Comparison of ENCODE assay signal across 13 cellular contexts in the genomic region with DNA sequence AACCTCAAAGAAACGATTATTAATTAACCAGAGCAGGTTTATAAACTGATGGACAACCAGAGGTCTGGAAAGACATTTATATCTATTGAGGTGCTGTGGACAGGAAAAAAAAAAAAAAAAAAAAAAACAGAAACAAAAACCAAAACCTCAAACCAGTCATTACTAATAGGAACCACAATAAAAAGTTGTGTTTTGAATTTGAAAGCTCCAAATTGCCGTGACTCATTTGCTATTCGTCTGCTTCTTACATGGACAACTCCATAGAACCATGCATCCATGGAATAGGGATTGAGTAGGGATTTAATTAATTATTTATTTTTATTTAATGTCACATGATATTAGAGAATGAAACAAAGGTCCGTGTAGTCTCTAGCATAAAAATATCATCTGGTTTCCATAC.
DNase-seq lines count a peak whose midpoint lies in the region; ATAC-seq, FAIRE-seq and TF ChIP-seq lines count a peak whose summit lies in the region.
"Had no signal": no experiment of that assay in that cellular context is flagged by ENCODE, and none has a peak within 500 bp of the region (broad histone marks: within the 10 kb centered on the region; RNA-seq: fewer than 3 reads in every experiment).

No MANE protein-coding gene starts in this region.

- intact Hi-C loops in OCI-LY7 (cut with micrococcal nuclease; ENCODE audit: unreplicated experiment) = loop anchor here (10.0 kb wide), 1 partner anchor 121 kb away; no protein-coding TSS in a partner anchor

- H3K4me3 ChIP-seq in AG09309 (ENCODE audit: control insufficient read depth, low read depth, low read length) (no peak overlapping the region), OCI-LY7 (ENCODE audit: low read depth, low read length, poor library complexity, severe bottlenecking) (no peak overlapping the region), fibroblast of villous mesenchyme (ENCODE audit: low read depth, low read length) (no peak overlapping the region)
- H3K4me3 ChIP-seq: gastroesophageal sphincter had no signal

- POLR2A ChIA-PET in OCI-LY7 (lab: Charles Lee) = interaction anchor here (0.6 to 1.5 kb wide), 7 partner anchors 10 to 110 kb away, joined by 3 to 5 read pairs (median 3); no protein-coding TSS in a partner anchor

- BruUV-seq in OCI-LY7 (replicated peaks; lab: Mats Ljungman, UMichigan) = no TSS peak

- H3K27ac ChIP-seq in OCI-LY7 (ENCODE audit: low read depth, low read length, poor library complexity, severe bottlenecking) = no peak overlapping the region
- H3K27ac ChIP-seq: gastroesophageal sphincter had no signal

- H3K9me3 ChIP-seq in OCI-LY7 (ENCODE audit: low read length) = peaks cover 18% of the 10 kb centered on the region

- TF ChIP-seq CTCF in AG09309 (IDR thresholded peaks at IDR 0.05; ENCODE audit: control insufficient read depth, insufficient read depth, low read depth, low read length, missing control alignments) (no peak), OCI-LY7 (conservative IDR thresholded peaks at IDR 0.05; ENCODE audit: low read length) (no peak), fibroblast of villous mesenchyme (IDR thresholded peaks at IDR 0.05; ENCODE audit: insufficient read depth, low read depth, low read length) (no peak)

- H3K4me2 ChIP-seq in OCI-LY7 (ENCODE audit: low read length) = no peak overlapping the region

- H3K4me1 ChIP-seq in OCI-LY7 (ENCODE audit: insufficient read depth, low read length, poor library complexity, severe bottlenecking) = peaks cover 30% of the 10 kb centered on the region
- H3K4me1 ChIP-seq: gastroesophageal sphincter had no signal

- no peaks in the 10 kb centered on the region; the same call in 1 of the 2 replicates for H3K36me3 ChIP-seq in OCI-LY7 (ENCODE audit: insufficient read depth, low read length)
- H3K36me3 ChIP-seq: gastroesophageal sphincter had no signal

- ATAC-seq in HG03521 (IDR thresholded peaks at IDR 0.05; ENCODE audit: unreplicated experiment) = no peak
- ATAC-seq: gastroesophageal sphincter had no signal

- DNase-seq in AG09309 (ENCODE audit: low read depth) = peak; percentile 46
- DNase-seq in GM04504 (ENCODE audit: low read depth) = peak; percentile 59
- no peak for DNase-seq in OCI-LY7 (ENCODE audit: low spot score)
- DNase-seq in fibroblast of villous mesenchyme (ENCODE audit: low read depth) = peak; percentile 51
- DNase-seq in NCI-H526 treated with DMSO at 0.1 percent for 48 hours (lab: John Stamatoyannopoulos, UW) = no peak
- DNase-seq in urothelium cell line (ENCODE audit: low spot score) = no peak
- no peak for DNase-seq in NCI-H1092 treated with DMSO at 0.1 percent for 48 hours (lab: John Stamatoyannopoulos, UW)
- DNase-seq: activated B cell treated with CpG ODN at 0.5 μM for 24 hours; effector CD4-positive, alpha-beta T cell; NCI-H1092; retina had no signal

- H3K9me2 ChIP-seq in OCI-LY7 (ENCODE audit: insufficient read depth, low read length) = no peaks in the 10 kb centered on the region

- CTCF ChIA-PET in OCI-LY7 (lab: Charles Lee; ENCODE audit: unreplicated experiment) = no interaction called here

- no peaks in the 10 kb centered on the region for H3K79me2 ChIP-seq in OCI-LY7 (ENCODE audit: insufficient read depth, low read depth, low read length)

- FAIRE-seq in urothelium cell line (lab: Jason Lieb, UNC) = no peak

- no peaks in the 10 kb centered on the region for H4K20me1 ChIP-seq in OCI-LY7 (ENCODE audit: insufficient read depth, low read length)

- peak overlapping the region; percentile 84 for H2AFZ ChIP-seq in OCI-LY7 (ENCODE audit: low read length)

Comparison
In these comparisons a context has a peak if more than half of its experiments do, and no peak if none do; other contexts are left out.
1. DNase-seq: peak in AG09309 (single experiment), GM04504 (single experiment) and fibroblast of villous mesenchyme (single experiment); none in OCI-LY7 (single experiment), NCI-H526 treated with DMSO at 0.1 percent for 48 hours (single experiment), urothelium cell line (single experiment) and NCI-H1092 treated with DMSO at 0.1 percent for 48 hours (single experiment).